Comparison of ENCODE assay signal across 9 cellular contexts in genomic region chr10:110336111-110336721, GRCh38. TPM values are rescaled to one million over a fixed set of nuclear protein-coding genes. Genes with fewer than 3 reads are reported as not detected.
DNase-seq lines count a peak whose midpoint lies in the region; ATAC-seq and TF ChIP-seq lines count a peak whose summit lies in the region.
"Had no signal": no experiment of that assay in that cellular context is flagged by ENCODE, and none has a peak within 500 bp of the region (broad histone marks: within the 10 kb centered on the region; RNA-seq: fewer than 3 reads in every experiment).

No MANE protein-coding gene starts in this region.

- peak overlapping the region; percentile 7 for H3K27ac ChIP-seq in endodermal cell (ENCODE audit: low read depth, low read length)
- no peak overlapping the region for H3K27ac ChIP-seq in tibial artery
- no peak overlapping the region for H3K27ac ChIP-seq in WERI-Rb-1

- peak; percentile 40 for TF ChIP-seq CTCF in endodermal cell (conservative IDR thresholded peaks at IDR 0.05)
- peak; percentile 40 for TF ChIP-seq CTCF in osteocyte (IDR thresholded peaks at IDR 0.05)
- no peak for TF ChIP-seq CTCF in tibial artery (IDR thresholded peaks at IDR 0.05)
- no peak for TF ChIP-seq CTCF in WERI-Rb-1 (IDR thresholded peaks at IDR 0.05; ENCODE audit: low read depth, low read length)

- H3K27ac Mint-ChIP-seq in endodermal cell (no peak overlapping the region), osteocyte (ENCODE audit: unreplicated experiment) (peak overlapping the region; percentile 72)
- H3K27ac Mint-ChIP-seq: activated naive CD8-positive, alpha-beta T cell had no signal

- peak; percentile 95 for DNase-seq in GM04504 (ENCODE audit: low read depth)
- DNase-seq in NCI-H2227 treated with DMSO at 0.1 percent for 48 hours (lab: John Stamatoyannopoulos, UW), result peak; percentile 35
- DNase-seq in endodermal cell, result peak; percentile 80
- no peak for DNase-seq in osteocyte (ENCODE audit: extremely low spot score, unreplicated experiment)
- DNase-seq in tibial artery, result no peak
- no peak for DNase-seq in WERI-Rb-1
- no peak for DNase-seq in NCI-H1930 (lab: John Stamatoyannopoulos, UW)

- H3K9me3 Mint-ChIP-seq in endodermal cell (peaks cover 14% of the 10 kb centered on the region), osteocyte (ENCODE audit: unreplicated experiment) (no peaks in the 10 kb centered on the region)

- no peak for ATAC-seq in HG03460 (IDR thresholded peaks at IDR 0.05; ENCODE audit: unreplicated experiment)

- H3K4me3 Mint-ChIP-seq in endodermal cell (no peak overlapping the region), osteocyte (ENCODE audit: unreplicated experiment) (peak overlapping the region; percentile 38)
- H3K4me3 Mint-ChIP-seq: activated naive CD8-positive, alpha-beta T cell had no signal

- H3K27me3 Mint-ChIP-seq in endodermal cell (ENCODE audit: insufficient read depth), result no peaks in the 10 kb centered on the region
- peaks cover 2% of the 10 kb centered on the region for H3K27me3 Mint-ChIP-seq in osteocyte (ENCODE audit: unreplicated experiment)
- H3K27me3 Mint-ChIP-seq: activated naive CD8-positive, alpha-beta T cell had no signal

- 45 to 53% methylated on average over 9 to 10 of the region's 10 CpGs for WGBS in endodermal cell (ENCODE audit: insufficient coverage in 1 of 2, insufficient read length in 1 of 2), 2 experiments

- no peaks in the 10 kb centered on the region for H3K4me1 ChIP-seq in endodermal cell (ENCODE audit: control insufficient read depth, insufficient read depth, low read length)
- peaks cover 0 to 10% (median 2%) of the 10 kb centered on the region in 4 donors for H3K4me1 ChIP-seq in tibial artery

- H3K9me3 ChIP-seq in endodermal cell (ENCODE audit: control insufficient read depth, low read length) (peaks cover 5% of the 10 kb centered on the region), tibial artery (peaks cover 0 to 7% (median 5%) of the 10 kb centered on the region in 3 donors), WERI-Rb-1 (ENCODE audit: severe bottlenecking) (peaks cover 7% of the 10 kb centered on the region)

- intact Hi-C loops in tibial artery (cut with DNase I; ENCODE audit: low total_unique reads), result no loop called here

- H3K36me3 Mint-ChIP-seq in endodermal cell (ENCODE audit: low read depth) (peaks cover 6% of the 10 kb centered on the region), osteocyte (ENCODE audit: unreplicated experiment) (no peaks in the 10 kb centered on the region)
- H3K36me3 Mint-ChIP-seq: activated naive CD8-positive, alpha-beta T cell had no signal

- no peaks in the 10 kb centered on the region for H3K27me3 ChIP-seq in endodermal cell (ENCODE audit: control insufficient read depth, insufficient read depth, low read length, poor library complexity, severe bottlenecking)
- H3K27me3 ChIP-seq in tibial artery, result no peaks in the 10 kb centered on the region
- no peaks in the 10 kb centered on the region for H3K27me3 ChIP-seq in WERI-Rb-1 (ENCODE audit: insufficient read depth, low read depth, severe bottlenecking)

- H3K4me1 Mint-ChIP-seq in endodermal cell (peaks cover 12% of the 10 kb centered on the region), osteocyte (ENCODE audit: unreplicated experiment) (peaks cover 29% of the 10 kb centered on the region)

- H3K36me3 ChIP-seq in endodermal cell (ENCODE audit: control insufficient read depth, insufficient read depth, low read length) (no peaks in the 10 kb centered on the region), tibial artery (no peaks in the 10 kb centered on the region), WERI-Rb-1 (no peaks in the 10 kb centered on the region)

- H3K9ac ChIP-seq in endodermal cell (ENCODE audit: extremely low read depth, low read length, poor library complexity, severe bottlenecking), result no peak overlapping the region

- H3K4me3 ChIP-seq in endodermal cell (ENCODE audit: low read length) (no peak overlapping the region), tibial artery (no peak overlapping the region), WERI-Rb-1 (ENCODE audit: low read depth, low read length) (no peak overlapping the region)

RNA-seq across cellular contexts. Expression of gene SMNDC1, which starts 31.5 kb away (rescaled TPM):
- total RNA-seq in endodermal cell (10 to 100 TPM; 52.9 to 65.6 TPM), osteocyte (28.9 and 31.7 TPM in 2 replicates)
- polyA plus RNA-seq in endodermal cell (2013, experiment 1 of 2), result 29.0 TPM
- 29.7 TPM for polyA plus RNA-seq in endodermal cell (2013, experiment 2 of 2)

Comparison
In these comparisons a context has a peak if more than half of its experiments do, and no peak if none do; other contexts are left out.
1. DNase-seq: peak in GM04504 (single experiment), NCI-H2227 treated with DMSO at 0.1 percent for 48 hours (single experiment) and endodermal cell (single experiment); none in osteocyte (single experiment), tibial artery (0 of 2), WERI-Rb-1 (single experiment) and NCI-H1930 (0 of 2).
2. CTCF ChIP-seq: peak in endodermal cell (single experiment) and osteocyte (single experiment); none in tibial artery (0 of 2) and WERI-Rb-1 (single experiment).